8 cellular contexts compared by ENCODE assay signal in genomic region chr22:20015971-20016733, GRCh38. TPM values are rescaled to one million over a fixed set of nuclear protein-coding genes. Genes with fewer than 3 reads are reported as not detected.
DNase-seq lines count a peak whose midpoint lies in the region; ATAC-seq, FAIRE-seq and TF ChIP-seq lines count a peak whose summit lies in the region.

No MANE protein-coding gene starts in this region.

- no peaks in the 10 kb centered on the region for H3K9me2 ChIP-seq in hepatocyte (replicated peaks; ENCODE audit: insufficient read depth)

- peaks cover 1% of the 10 kb centered on the region for H3K79me2 ChIP-seq in hepatocyte

- no peak overlapping the region for H3K27ac ChIP-seq in hepatocyte

- no peak for FAIRE-seq in GM19239 (lab: Jason Lieb, UNC)

- H3K27ac Mint-ChIP-seq in activated T-cell treated with anti-CD3 and anti-CD28 coated beads, Interleukin-2, amount 50 U/mL, for 24 hours = no peak overlapping the region

- no peak for ATAC-seq in GM18517 (IDR thresholded peaks at IDR 0.05; ENCODE audit: unreplicated experiment)

- H3K27me3 ChIP-seq in hepatocyte (peaks cover 33% of the 10 kb centered on the region), skeletal muscle satellite cell (ENCODE audit: control insufficient read depth, insufficient read depth, low read length) (peaks cover 28% of the 10 kb centered on the region)

- peak overlapping the region; percentile 33 for H3K4me3 Mint-ChIP-seq in activated T-cell treated with anti-CD3 and anti-CD28 coated beads, Interleukin-2, amount 50 U/mL, for 24 hours

- H2AFZ ChIP-seq in hepatocyte = peak overlapping the region; percentile 57

- H3K4me1 ChIP-seq in hepatocyte (ENCODE audit: insufficient read depth) (peaks cover 6% of the 10 kb centered on the region), skeletal muscle satellite cell (ENCODE audit: control insufficient read depth, insufficient read depth, low read length) (peaks cover 11% of the 10 kb centered on the region)

- H3K4me2 ChIP-seq in hepatocyte (peak overlapping the region; percentile 96), skeletal muscle satellite cell (ENCODE audit: low read length) (peak overlapping the region; percentile 82)

- DNase-seq in CD1c-positive myeloid dendritic cell (ENCODE audit: extremely low spot score) (peak; percentile 20), HuH-7 (ENCODE audit: low spot score) (peak; percentile 61), hepatocyte (ENCODE audit: low spot score) (peak; percentile 46), GM19239 (ENCODE audit: insufficient read length, low spot score) (no peak), Ammon's horn (ENCODE audit: low spot score) (no peak)
- DNase-seq in activated T-cell treated with anti-CD3 and anti-CD28 coated beads, Interleukin-2, amount 50 U/mL, for 24 hours = peak; percentile 67

- H3K9me3 ChIP-seq in hepatocyte (ENCODE audit: low read depth) = no peaks in the 10 kb centered on the region
- no peaks in the 10 kb centered on the region for H3K9me3 ChIP-seq in skeletal muscle satellite cell (replicated peaks; ENCODE audit: low read length)

- H3K9ac ChIP-seq in skeletal muscle satellite cell (ENCODE audit: low read depth, low read length) = peak overlapping the region; percentile 38

- H3K27me3 Mint-ChIP-seq in activated T-cell treated with anti-CD3 and anti-CD28 coated beads, Interleukin-2, amount 50 U/mL, for 24 hours = peaks cover 20% of the 10 kb centered on the region

- H4K20me1 ChIP-seq in hepatocyte (ENCODE audit: insufficient read depth, poor library complexity, severe bottlenecking) = no peaks in the 10 kb centered on the region

- H3K4me1 Mint-ChIP-seq in activated T-cell treated with anti-CD3 and anti-CD28 coated beads, Interleukin-2, amount 50 U/mL, for 24 hours (ENCODE audit: low read depth) = peaks cover 16% of the 10 kb centered on the region

- TF ChIP-seq CTCF in hepatocyte (IDR thresholded peaks at IDR 0.05; ENCODE audit: poor library complexity) = no peak

- under 1% methylated on average over 41 of the region's 101 CpGs for WGBS in hepatocyte (ENCODE audit: low lambda C conversion rate, missing lambda C conversion rate)

- no peaks in the 10 kb centered on the region for H3K9me3 Mint-ChIP-seq in activated T-cell treated with anti-CD3 and anti-CD28 coated beads, Interleukin-2, amount 50 U/mL, for 24 hours

- H3K4me3 ChIP-seq in hepatocyte (peak overlapping the region; percentile 63), skeletal muscle satellite cell (ENCODE audit: low read length) (peak overlapping the region; percentile 72)

- H3K36me3 ChIP-seq in hepatocyte (replicated peaks; ENCODE audit: insufficient read depth, low read depth) (no peaks in the 10 kb centered on the region), skeletal muscle satellite cell (ENCODE audit: insufficient read depth, low read length) (no peaks in the 10 kb centered on the region)

- H3K36me3 Mint-ChIP-seq in activated T-cell treated with anti-CD3 and anti-CD28 coated beads, Interleukin-2, amount 50 U/mL, for 24 hours (ENCODE audit: low read depth) = peaks cover 1% of the 10 kb centered on the region

RNA-seq across cellular contexts. Expression of gene ARVCF, which starts 0.5 kb away (rescaled TPM):
- total RNA-seq in hepatocyte = 21.6 and 32.5 TPM in 2 replicates
- 23.8 and 25.8 TPM in 2 replicates for polyA plus RNA-seq in hepatocyte
- 2.8 and 6.6 TPM in 2 replicates for total RNA-seq in skeletal muscle satellite cell (2012; rRNA removed)

RNA-seq across cellular contexts. Expression of gene TANGO2, which starts 4.8 kb away (rescaled TPM):
- total RNA-seq in hepatocyte = 21.4 and 26.2 TPM in 2 replicates
- polyA plus RNA-seq in hepatocyte = 20.8 and 24.4 TPM in 2 replicates
- total RNA-seq in skeletal muscle satellite cell (2012; rRNA removed) = 43.0 and 50.2 TPM in 2 replicates

Comparison
In these comparisons a context has a peak if more than half of its experiments do, and no peak if none do; other contexts are left out.
1. DNase-seq: peak in CD1c-positive myeloid dendritic cell (single experiment), HuH-7 (single experiment), activated T-cell treated with anti-CD3 and anti-CD28 coated beads, Interleukin-2, amount 50 U/mL, for 24 hours (single experiment) and hepatocyte (single experiment); none in GM19239 (single experiment) and Ammon's horn (single experiment).